In the genomic region with DNA sequence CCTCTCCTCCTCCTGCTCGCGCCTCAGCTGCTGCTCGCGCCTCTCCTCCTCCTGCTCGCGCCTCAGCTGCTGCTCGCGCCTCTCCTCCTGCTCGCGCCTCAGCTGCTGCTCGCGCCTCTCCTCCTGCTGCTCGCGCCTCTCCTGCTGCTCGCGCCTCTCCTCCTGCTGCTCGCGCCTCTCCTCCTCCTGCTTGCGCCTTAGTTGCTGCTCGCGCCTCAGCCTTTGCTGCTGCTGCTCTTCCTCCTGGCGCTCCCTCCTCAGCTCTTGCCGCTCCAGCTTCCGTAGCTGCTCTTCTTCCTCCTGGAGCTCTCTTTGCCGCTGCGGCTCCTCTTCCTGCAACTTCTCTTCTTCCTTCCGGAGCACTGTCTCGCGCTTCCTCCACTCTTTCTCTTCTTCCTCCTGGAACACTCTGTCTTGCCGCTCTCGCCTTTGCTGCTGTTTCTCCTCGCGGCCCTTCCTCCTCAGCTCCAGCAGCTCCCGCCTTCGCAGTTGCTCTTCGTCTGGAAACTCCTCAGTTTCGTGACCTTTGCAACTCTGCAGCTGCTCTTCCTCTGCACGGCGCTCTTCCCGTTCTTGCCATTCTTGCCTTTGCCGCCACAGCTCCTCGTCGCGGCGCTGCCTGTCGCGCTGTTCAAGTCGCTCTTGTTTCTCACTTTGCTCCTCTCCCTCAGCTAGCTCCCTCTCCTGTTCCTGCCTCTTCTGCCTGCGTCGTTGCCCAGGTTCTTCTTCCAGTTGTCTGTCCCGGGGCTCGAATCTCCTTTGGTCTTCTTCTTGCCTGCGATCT, we compare ENCODE assay signal across 9 cellular contexts. TPM values are rescaled to one million over a fixed set of nuclear protein-coding genes. Genes with fewer than 3 reads are reported as not detected.
DNase-seq lines count a peak whose midpoint lies in the region; ATAC-seq and TF ChIP-seq lines count a peak whose summit lies in the region.
"Had no signal": no experiment of that assay in that cellular context is flagged by ENCODE, and none has a peak within 500 bp of the region (broad histone marks: within the 10 kb centered on the region; RNA-seq: fewer than 3 reads in every experiment).

No MANE protein-coding gene starts in this region.

- H3K4me1 ChIP-seq in BLaER1 = peaks cover 38% of the 10 kb centered on the region
- peaks cover 23 to 36% of the 10 kb centered on the region in 2 donors for H3K4me1 ChIP-seq in mucosa of rectum (ENCODE audit: control insufficient read depth in 2 of 2, insufficient read depth in 2 of 2, low read length in 2 of 2)

- peak overlapping the region; percentile 64 for H3K4me3 ChIP-seq in BLaER1
- H3K4me3 ChIP-seq in H7 (ENCODE audit: insufficient read depth, low read depth, low read length) = no peak overlapping the region
- peak overlapping the region; percentile 15 to 36 for H3K4me3 ChIP-seq in cardiac fibroblast (replicated peaks in 1 of 2; ENCODE audit: low read depth in 2 of 2, low read length in 2 of 2)
- peak overlapping the region; percentile 20 to 66 for H3K4me3 ChIP-seq in mucosa of rectum (ENCODE audit: low read length in 2 of 2)

- no peaks in the 10 kb centered on the region for H4K20me1 ChIP-seq in BLaER1

- no peaks in the 10 kb centered on the region for H3K36me3 ChIP-seq in BLaER1
- H3K36me3 ChIP-seq in H7 (replicated peaks; ENCODE audit: control insufficient read depth, insufficient read depth, low read length) = no peaks in the 10 kb centered on the region
- H3K36me3 ChIP-seq in mucosa of rectum (ENCODE audit: control insufficient read depth in 2 of 2, insufficient read depth in 2 of 2, low read length in 2 of 2) = no peaks in the 10 kb centered on the region

- H3K9me3 ChIP-seq in BLaER1 (peaks cover 57% of the 10 kb centered on the region), mucosa of rectum (ENCODE audit: control insufficient read depth in 2 of 2, low read length in 2 of 2) (no peaks in the 10 kb centered on the region)

- peaks cover 70% of the 10 kb centered on the region for H3K27me3 ChIP-seq in BLaER1
- H3K27me3 ChIP-seq in H7 (ENCODE audit: control insufficient read depth, insufficient read depth, low read length) = peaks cover 66% of the 10 kb centered on the region
- H3K27me3 ChIP-seq in mucosa of rectum (ENCODE audit: control insufficient read depth in 2 of 2, insufficient read depth in 2 of 2, low read length in 2 of 2) = peaks cover 72 to 79% of the 10 kb centered on the region in 2 donors

- H3K27ac ChIP-seq in BLaER1 (no peak overlapping the region), mucosa of rectum (ENCODE audit: low read depth in 2 of 2, low read length in 2 of 2) (no peak overlapping the region)

- no peak overlapping the region for H3K9ac ChIP-seq in BLaER1
- H3K9ac ChIP-seq in mucosa of rectum (ENCODE audit: low read depth in 1 of 2, low read length in 2 of 2) = no peak overlapping the region

- peak; percentile 17 for DNase-seq in H7
- DNase-seq in cardiac fibroblast (ENCODE audit: low read depth in 2 of 2) = peak; percentile 16 to 22
- no peak for DNase-seq in COR-L47 (lab: John Stamatoyannopoulos, UW)
- no peak for DNase-seq in HPDE6-E6E7 (ENCODE audit: extremely low spot score)
- no peak for DNase-seq in OCI-M2 (lab: John Stamatoyannopoulos, UW; ENCODE audit: unreplicated experiment)
- DNase-seq in stimulated activated naive CD8-positive, alpha-beta T cell treated with anti-CD3 and anti-CD28 coated beads, Interleukin-15, Interleukin-2, amounts not matched to agents 100 U/mL and 50 U/mL, for 24 hours = no peak

- no peak for TF ChIP-seq CTCF in cardiac fibroblast (IDR thresholded peaks at IDR 0.05; ENCODE audit: low read depth, low read length)

- ATAC-seq in stimulated activated naive CD8-positive, alpha-beta T cell treated with anti-CD3 and anti-CD28 coated beads, Interleukin-15, Interleukin-2, amounts not matched to agents 100 U/mL and 50 U/mL, for 24 hours = no peak

- peak overlapping the region; percentile 94 for H3K4me2 ChIP-seq in BLaER1

RNA-seq across cellular contexts. Expression of gene TCHH, which starts 3.0 kb away (rescaled TPM):
- not detected in 2 replicates for total RNA-seq in H7 (2014; rRNA removed; shearing (Covaris generic))

RNA-seq across cellular contexts. Expression of gene TCHHL1, which starts 23.4 kb away (rescaled TPM):
- total RNA-seq in H7 (2014; rRNA removed; shearing (Covaris generic)) = not detected in 2 replicates
- total RNA-seq: T-helper 2 cell treated with Interferon-gamma antibody and Interleukin-4, amounts not matched to agents 100 ng/mL and 5 ng/mL, for 36 hours had no signal

RNA-seq across cellular contexts. Expression of gene RPTN, which starts 46.7 kb away (rescaled TPM):
- total RNA-seq in H7 (2014; rRNA removed; shearing (Covaris generic)) = not detected in 2 replicates
- total RNA-seq: T-helper 2 cell treated with Interferon-gamma antibody and Interleukin-4, amounts not matched to agents 100 ng/mL and 5 ng/mL, for 36 hours had no signal

Comparison
In these comparisons a context has a peak if more than half of its experiments do, and no peak if none do; other contexts are left out.
1. DNase-seq: peak in H7 (single experiment) and cardiac fibroblast (2 of 2); none in COR-L47 (single experiment), HPDE6-E6E7 (single experiment), OCI-M2 (single experiment) and stimulated activated naive CD8-positive, alpha-beta T cell treated with anti-CD3 and anti-CD28 coated beads, Interleukin-15, Interleukin-2, amounts not matched to agents 100 U/mL and 50 U/mL, for 24 hours (single experiment).